ENCODE assay signal across 1 cellular context in genomic region chr7:143901710-143902587, GRCh38.
TF ChIP-seq lines count a peak whose summit lies in the region.

Gene TCAF1, minus strand, starts transcription at chr7:143902176. Its CDS starts 25,568 bp downstream, at chr7:143876608.

TF ChIP-seq in SK-N-SH, 30 proteins besides CTCF, POLR2A, EP300 and RAD21 (continued from another document):
- TF ChIP-seq MXI1 (IDR thresholded peaks at IDR 0.05; ENCODE audit: low read depth, low read length), result peak; percentile 62; the same call in 1 of the 2 replicates
- no peak for TF ChIP-seq EZH2phosphoT487 (IDR thresholded peaks at IDR 0.05; ENCODE audit: borderline replicate concordance, low read depth)
- TF ChIP-seq GABPA (IDR thresholded peaks at IDR 0.05; ENCODE audit: low read depth), result no peak
- no peak for TF ChIP-seq JUND (IDR thresholded peaks at IDR 0.05)
- TF ChIP-seq REST (IDR thresholded peaks at IDR 0.05; ENCODE audit: low read depth, low read length), result peak; percentile 46; the same call in 1 of the 2 replicates
- TF ChIP-seq IRF3 (IDR thresholded peaks at IDR 0.05; ENCODE audit: low read depth, low read length), result 0 out of 2 replicates have a peak, but pooled peaks have one; percentile 21
- TF ChIP-seq SIN3A (IDR thresholded peaks at IDR 0.05; ENCODE audit: borderline replicate concordance, low read depth, low read length), result peak; percentile 56; the same call in 1 of the 2 replicates
- TF ChIP-seq RCOR1 (IDR thresholded peaks at IDR 0.05; ENCODE audit: low read length), result 0 out of 2 replicates have a peak, but pooled peaks have one; percentile 38
- no peak for TF ChIP-seq TEAD4 (IDR thresholded peaks at IDR 0.05; ENCODE audit: borderline replicate concordance, insufficient read depth)
- no peak for TF ChIP-seq NRF1 (IDR thresholded peaks at IDR 0.05; ENCODE audit: low read depth, low read length)
- TF ChIP-seq FOXM1 (IDR thresholded peaks at IDR 0.05; ENCODE audit: low read depth), result no peak
TF ChIP-seq in SK-N-SH: peak in this region for 12.
